Comparison of ENCODE assay signal across 1 cellular context in genomic region chr22:25555506-25556060, GRCh38.
TF ChIP-seq lines count a peak whose summit lies in the region.

No MANE protein-coding gene starts in this region.

TF ChIP-seq in HepG2, 621 proteins besides CTCF, POLR2A, EP300 and RAD21:
- TF ChIP-seq TMF1 (CRISPR knock-in tag; IDR thresholded peaks at IDR 0.05; ENCODE audit: low read depth) (no peak), ZNF225 (CRISPR knock-in tag; IDR thresholded peaks at IDR 0.05) (no peak), ZNF160 (CRISPR knock-in tag; IDR thresholded peaks at IDR 0.05) (no peak), FOXJ3 (CRISPR knock-in tag; IDR thresholded peaks at IDR 0.05; ENCODE audit: borderline replicate concordance) (no peak), ZHX1 (CRISPR knock-in tag; IDR thresholded peaks at IDR 0.05; ENCODE audit: low read depth) (no peak), KDM5A (IDR thresholded peaks at IDR 0.05; ENCODE audit: borderline replicate concordance, low read length) (no peak), TAF1 (CRISPR knock-in tag; IDR thresholded peaks at IDR 0.05) (no peak), ZNF431 (CRISPR knock-in tag; IDR thresholded peaks at IDR 0.05; ENCODE audit: borderline replicate concordance, low read depth) (no peak), GMEB1 (CRISPR knock-in tag; IDR thresholded peaks at IDR 0.05; ENCODE audit: borderline replicate concordance) (no peak), ZNF510 (CRISPR knock-in tag; IDR thresholded peaks at IDR 0.05; ENCODE audit: low read depth) (no peak), ZBTB38 (CRISPR knock-in tag; IDR thresholded peaks at IDR 0.05) (no peak)
